21 cellular contexts compared by ENCODE assay signal in the genomic region with DNA sequence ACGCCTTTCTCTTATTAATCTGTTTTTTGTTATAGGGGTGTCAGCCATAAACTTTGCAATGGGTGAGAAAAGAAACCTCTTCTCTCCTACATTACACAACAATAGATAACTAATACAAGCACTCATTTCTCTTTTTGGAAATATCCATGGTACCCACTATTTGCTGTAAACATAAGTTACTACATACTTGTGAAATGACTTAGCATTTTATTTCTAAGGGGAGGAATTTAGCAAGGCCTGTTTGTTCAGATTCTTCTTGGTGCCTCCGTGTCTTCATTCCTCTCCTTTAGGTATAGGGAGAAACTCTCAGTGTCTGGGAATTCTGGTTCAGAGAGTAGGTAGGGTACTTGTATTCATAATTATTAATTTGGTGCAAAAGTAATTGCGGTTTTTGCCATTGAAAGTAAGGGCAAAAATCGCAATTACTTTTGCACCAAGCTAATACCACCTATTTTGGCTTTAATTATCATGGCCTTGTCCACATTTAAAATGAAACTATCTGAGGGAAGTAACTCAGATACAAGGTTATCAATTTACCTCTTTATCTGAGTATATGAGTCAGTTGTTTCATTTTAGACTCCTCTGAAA.
DNase-seq lines count a peak whose midpoint lies in the region; ATAC-seq, FAIRE-seq and TF ChIP-seq lines count a peak whose summit lies in the region.
"Had no signal": no experiment of that assay in that cellular context is flagged by ENCODE, and none has a peak within 500 bp of the region (broad histone marks: within the 10 kb centered on the region; RNA-seq: fewer than 3 reads in every experiment).

No MANE protein-coding gene starts in this region.

- intact Hi-C loops in CD14-positive monocyte (cut with micrococcal nuclease) (no loop called here), K562 (cut with micrococcal nuclease) (no loop called here)

- H3K36me3 ChIP-seq in K562 (ENCODE audit: control insufficient read depth, insufficient read depth, low read length), result no peaks in the 10 kb centered on the region
- H3K36me3 ChIP-seq: colonic mucosa, heart right ventricle had no signal

- no peaks in the 10 kb centered on the region for H3K9me1 ChIP-seq in K562 (ENCODE audit: control insufficient read depth, insufficient read depth, low read length)

- no peaks in the 10 kb centered on the region for H3K79me2 ChIP-seq in K562 (ENCODE audit: control insufficient read depth, insufficient read depth, low read length)

- CTCF ChIA-PET in K562 (lab: Yijun Ruan, JAX; ENCODE audit: low intra/inter-chr PET ratio), result no interaction called here

- H3K9ac ChIP-seq in K562 (ENCODE audit: insufficient read depth in 1 of 2, low read depth in 2 of 2, low read length in 2 of 2), result no peak overlapping the region
- H3K9ac ChIP-seq: KMS-11 had no signal

- POLR2A ChIA-PET in K562 (lab: Yijun Ruan, JAX), result interaction anchor here (1.3 kb wide), 1 partner anchor 13 kb away, joined by 3 read pairs; no protein-coding TSS in a partner anchor

- H2AFZ ChIP-seq in K562 (ENCODE audit: low read depth, low read length), result no peak overlapping the region

- FAIRE-seq in K562 (lab: Jason Lieb, UNC), result no peak
- FAIRE-seq: endothelial cell of umbilical vein, keratinocyte had no signal

- no peak overlapping the region for H3K4me2 ChIP-seq in K562 (ENCODE audit: insufficient read depth, low read length)
- H3K4me2 ChIP-seq: KMS-11 had no signal

- H3K4me1 Mint-ChIP-seq in CD14-positive monocyte, result peaks cover 16% of the 10 kb centered on the region
- H3K4me1 Mint-ChIP-seq: activated T-helper 17 cell treated with anti-CD3 and anti-CD28 coated beads, Interleukin-2, amount 50 U/mL, for 72 hours; B cell had no signal

- TF ChIP-seq POLR2A in K562 (conservative IDR thresholded peaks at IDR 0.05) (no peak), erythroblast (IDR thresholded peaks at IDR 0.05; ENCODE audit: low read length) (no peak)

- 34% methylated on average over 4 of the region's 4 CpGs for WGBS in K562 (ENCODE audit: insufficient coverage, low coverage, missing lambda C conversion rate)

- no peaks in the 10 kb centered on the region for H3K27me3 ChIP-seq in K562 (ENCODE audit: control insufficient read depth in 2 of 2, insufficient read depth in 2 of 2, low read length in 2 of 2)
- H3K27me3 ChIP-seq: colonic mucosa, heart right ventricle had no signal

- no peaks in the 10 kb centered on the region for H3K9me3 ChIP-seq in K562 (replicated peaks; ENCODE audit: control insufficient read depth, insufficient read depth, low read depth, low read length)
- H3K9me3 ChIP-seq: colonic mucosa had no signal

- BruUV-seq in K562 (replicated peaks; lab: Mats Ljungman, UMichigan), result no TSS peak

- no peak for TF ChIP-seq RAD21 in K562 (CRISPR knock-in tag; conservative IDR thresholded peaks at IDR 0.05 in 1 of 2, IDR thresholded peaks at IDR 0.05 in 1 of 2)

- H4K20me1 ChIP-seq in K562 (replicated peaks; ENCODE audit: control insufficient read depth, insufficient read depth, low read length), result no peaks in the 10 kb centered on the region

- peaks cover 0 to 5% (median 1%) of the 10 kb centered on the region in 7 donors for H3K9me3 Mint-ChIP-seq in CD14-positive monocyte
- H3K9me3 Mint-ChIP-seq: activated T-helper 17 cell treated with anti-CD3 and anti-CD28 coated beads, Interleukin-2, amount 50 U/mL, for 72 hours had no signal

- in situ Hi-C loops in K562 (cut with MboI), result no loop called here

- TF ChIP-seq CTCF in CD14-positive monocyte (IDR thresholded peaks at IDR 0.05) (no peak), K562 (IDR thresholded peaks at IDR 0.05 in 2 of 3, conservative IDR thresholded peaks at IDR 0.05 in 1 of 3; ENCODE audit: insufficient read depth in 2 of 3, low read depth in 1 of 3, low read length in 3 of 3) (no peak)

- peak overlapping the region in 5 of 7 donors; percentile 64 to 78 (median 70) for H3K27ac Mint-ChIP-seq in CD14-positive monocyte
- H3K27ac Mint-ChIP-seq: activated T-helper 17 cell treated with anti-CD3 and anti-CD28 coated beads, Interleukin-2, amount 50 U/mL, for 72 hours; B cell had no signal

- no peak for TF ChIP-seq EP300 in K562 (IDR thresholded peaks at IDR 0.05; ENCODE audit: low read length)

- DNase-seq in CD14-positive monocyte (ENCODE audit: low spot score), result no peak
- no peak for DNase-seq in K562 (ENCODE audit: extremely low read depth in 1 of 4, low spot score in 3 of 4)
- DNase-seq in kidney tubule cell (ENCODE audit: low spot score), result peak; percentile 18
- no peak for DNase-seq in erythroblast (lab: John Stamatoyannopoulos, UW)
- DNase-seq in foreskin melanocyte, result no peak
- DNase-seq in NCI-H345 (lab: John Stamatoyannopoulos, UW), result no peak
- DNase-seq: activated CD4-positive, CD25-positive, alpha-beta regulatory T cell; aorta; colonic mucosa; heart right ventricle; NCI-H1436; SHP77 treated with DMSO at 0.1 percent for 48 hours; stimulated activated CD4-positive, alpha-beta T cell treated with anti-CD3 and anti-CD28 coated beads, Interleukin-1b, Interleukin-23, amount 100 ng/mL, for 48 hours; T-helper 2 cell had no signal

- no peak overlapping the region for H3K4me3 Mint-ChIP-seq in CD14-positive monocyte
- H3K4me3 Mint-ChIP-seq: activated T-helper 17 cell treated with anti-CD3 and anti-CD28 coated beads, Interleukin-2, amount 50 U/mL, for 72 hours; B cell had no signal

- H3K4me1 ChIP-seq in K562 (replicated peaks in 1 of 2; ENCODE audit: control insufficient read depth in 2 of 2, insufficient read depth in 2 of 2, low read length in 2 of 2), result peaks cover 0 to 3% of the 10 kb centered on the region in 2 experiments; a peak in 2 of 5 replicates
- H3K4me1 ChIP-seq: colonic mucosa, heart right ventricle had no signal

- no peak overlapping the region for H3K4me3 ChIP-seq in K562
- H3K4me3 ChIP-seq: colonic mucosa, heart right ventricle had no signal

- peaks cover 3 to 11% (median 10%) of the 10 kb centered on the region in 3 donors for H3K27me3 Mint-ChIP-seq in CD14-positive monocyte (ENCODE audit: low read depth in 3 of 3)

- peak; percentile 37 for ATAC-seq in HG02938 (IDR thresholded peaks at IDR 0.05; ENCODE audit: unreplicated experiment)
- no peak for ATAC-seq in K562
- ATAC-seq in GM18867 (IDR thresholded peaks at IDR 0.05; ENCODE audit: unreplicated experiment), result no peak
- ATAC-seq: activated T-helper 17 cell treated with anti-CD3 and anti-CD28 coated beads, Interleukin-2, amount 50 U/mL, for 72 hours; heart right ventricle had no signal

- no peaks in the 10 kb centered on the region for H3K36me3 Mint-ChIP-seq in CD14-positive monocyte

- no peak overlapping the region for H3K27ac ChIP-seq in K562 (ENCODE audit: extremely low read depth, low read depth, low read length)
- H3K27ac ChIP-seq: colonic mucosa, heart right ventricle, KMS-11 had no signal
